ENCODE assay signal across 11 cellular contexts in genomic region chr2:43559391-43560230, GRCh38. TPM values are rescaled to one million over a fixed set of nuclear protein-coding genes. Genes with fewer than 3 reads are reported as not detected.
DNase-seq lines count a peak whose midpoint lies in the region; ATAC-seq and TF ChIP-seq lines count a peak whose summit lies in the region.
"Had no signal": no experiment of that assay in that cellular context is flagged by ENCODE, and none has a peak within 500 bp of the region (broad histone marks: within the 10 kb centered on the region; RNA-seq: fewer than 3 reads in every experiment).

No MANE protein-coding gene starts in this region.

- H3K36me3 ChIP-seq in H7 (replicated peaks; ENCODE audit: control insufficient read depth, insufficient read depth, low read length) = peaks cover 5% of the 10 kb centered on the region

- H3K36me3 Mint-ChIP-seq in progenitor cell of endocrine pancreas (ENCODE audit: insufficient read depth) (peaks cover 19% of the 10 kb centered on the region), HFFc6 (ENCODE audit: low read depth) (peaks cover 6% of the 10 kb centered on the region; the same call in 1 of the 2 replicates)

- H3K4me1 Mint-ChIP-seq in progenitor cell of endocrine pancreas (ENCODE audit: low read depth) (no peaks in the 10 kb centered on the region), HFFc6 (ENCODE audit: low read depth) (no peaks in the 10 kb centered on the region)

- DNase-seq in activated T-cell treated with anti-CD3 and anti-CD28 coated beads, Interleukin-2, amount 50 U/mL, for 48 hours = peak; percentile 57
- DNase-seq in SKM-1 (lab: John Stamatoyannopoulos, UW; ENCODE audit: unreplicated experiment) = no peak
- DNase-seq in progenitor cell of endocrine pancreas (ENCODE audit: low spot score, unreplicated experiment) = no peak
- DNase-seq in H7 = no peak
- no peak for DNase-seq in HFFc6
- DNase-seq: HCEC 1CT, kidney, NCI-H1694 had no signal

- no peaks in the 10 kb centered on the region for H3K27me3 Mint-ChIP-seq in progenitor cell of endocrine pancreas
- H3K27me3 Mint-ChIP-seq in HFFc6 (ENCODE audit: insufficient read depth) = no peaks in the 10 kb centered on the region; the same call in 1 of the 2 replicates

- no peak overlapping the region for H3K27ac Mint-ChIP-seq in progenitor cell of endocrine pancreas
- no peak overlapping the region for H3K27ac Mint-ChIP-seq in HFFc6

- ATAC-seq in GM18498 (IDR thresholded peaks at IDR 0.05; ENCODE audit: unreplicated experiment) (peak; percentile 87), GM19455 (IDR thresholded peaks at IDR 0.05; ENCODE audit: unreplicated experiment) (peak; percentile 88), HG03039 (IDR thresholded peaks at IDR 0.05; ENCODE audit: unreplicated experiment) (peak; percentile 85)

- no peak overlapping the region for H3K4me3 ChIP-seq in H7 (ENCODE audit: insufficient read depth, low read depth, low read length)

- H3K4me3 Mint-ChIP-seq in progenitor cell of endocrine pancreas (ENCODE audit: low read depth) (no peak overlapping the region), HFFc6 (no peak overlapping the region)

- no peaks in the 10 kb centered on the region for H3K9me3 Mint-ChIP-seq in progenitor cell of endocrine pancreas (ENCODE audit: low read depth)
- H3K9me3 Mint-ChIP-seq in HFFc6 = no peaks in the 10 kb centered on the region

- no peaks in the 10 kb centered on the region for H3K27me3 ChIP-seq in H7 (ENCODE audit: control insufficient read depth, insufficient read depth, low read length)

- TF ChIP-seq CTCF in progenitor cell of endocrine pancreas (IDR thresholded peaks at IDR 0.05; ENCODE audit: unreplicated experiment) (no peak), HFFc6 (IDR thresholded peaks at IDR 0.05) (no peak)

RNA-seq across cellular contexts. Expression of gene THADA, which starts 36.2 kb away (rescaled TPM):
- 38.6 and 39.4 TPM in 2 replicates for total RNA-seq in progenitor cell of endocrine pancreas
- 16.3 and 23.7 TPM in 2 replicates for total RNA-seq in H7 (2014; rRNA removed; shearing (Covaris generic))
- 10 to 100 TPM; 14.3 to 20.5 (median 17.3) TPM for total RNA-seq in HFFc6 (2021; fragmentation: NEBNext Ultra II Directional; extraction: Animal tissue kit (Norgen Biotek cat#: 25700))

Comparison
In these comparisons a context has a peak if more than half of its experiments do, and no peak if none do; other contexts are left out.
1. DNase-seq: peak in activated T-cell treated with anti-CD3 and anti-CD28 coated beads, Interleukin-2, amount 50 U/mL, for 48 hours (2 of 2); none in SKM-1 (single experiment), progenitor cell of endocrine pancreas (single experiment), H7 (single experiment) and HFFc6 (single experiment).
2. Peak in every context shown above with its lines, with median percentiles within 50 percentile points of each other: ATAC-seq.